Comparison of ENCODE assay signal across 17 cellular contexts in genomic region chr7:75629042-75629441, GRCh38.
DNase-seq lines count a peak whose midpoint lies in the region; ATAC-seq and TF ChIP-seq lines count a peak whose summit lies in the region.
"Had no signal": no experiment of that assay in that cellular context is flagged by ENCODE, and none has a peak within 500 bp of the region (broad histone marks: within the 10 kb centered on the region; RNA-seq: fewer than 3 reads in every experiment).

No MANE protein-coding gene starts in this region.

- H3K79me1 ChIP-seq in neuronal stem cell (ENCODE audit: low read depth, low read length): peaks cover 18% of the 10 kb centered on the region

- no peak overlapping the region for H2AFZ ChIP-seq in neuronal stem cell (ENCODE audit: low read length)

- H3K27me3 ChIP-seq in heart left ventricle (no peaks in the 10 kb centered on the region), right atrium auricular region (no peaks in the 10 kb centered on the region), neuronal stem cell (ENCODE audit: control insufficient read depth in 3 of 3, insufficient read depth in 3 of 3, low read depth in 1 of 3, low read length in 3 of 3) (no peaks in the 10 kb centered on the region)

- no peak for TF ChIP-seq CTCF in heart left ventricle (IDR thresholded peaks at IDR 0.05)
- TF ChIP-seq CTCF in right atrium auricular region (IDR thresholded peaks at IDR 0.05): no peak
- no peak for TF ChIP-seq CTCF in HFFc6 (IDR thresholded peaks at IDR 0.05)

- H3K9ac ChIP-seq in neuronal stem cell (ENCODE audit: low read depth, low read length, poor library complexity): no peak overlapping the region

- DNase-seq in heart left ventricle: peak in 1 of 5 donors; percentile 40
- DNase-seq in right atrium auricular region (ENCODE audit: low spot score): no peak
- DNase-seq in astrocyte of the hippocampus (ENCODE audit: low read depth, low spot score): peak; percentile 49
- DNase-seq in neuronal stem cell (ENCODE audit: low spot score): no peak
- no peak for DNase-seq in substantia nigra (lab: John Stamatoyannopoulos, UW)
- no peak for DNase-seq in HFFc6
- no peak for DNase-seq in HPDE6-E6E7 (ENCODE audit: extremely low spot score)
- DNase-seq: DMS53, GDM1, Karpas-422, MV-4-11, NCI-H1105 treated with DMSO at 0.1 percent for 48 hours, NCI-H2029 treated with DMSO at 0.1 percent for 48 hours, NCI-H226, NCI-H510A treated with DMSO at 0.1 percent for 48 hours, NCI-H748 treated with DMSO at 0.1 percent for 48 hours had no signal

- no peak overlapping the region for H4K8ac ChIP-seq in neuronal stem cell (ENCODE audit: low read depth, low read length)

- H2BK5ac ChIP-seq in neuronal stem cell (ENCODE audit: low read length): no peak overlapping the region

- H2BK12ac ChIP-seq in neuronal stem cell (ENCODE audit: low read length): no peak overlapping the region

- no peak overlapping the region for H4K91ac ChIP-seq in neuronal stem cell (ENCODE audit: low read depth, low read length, poor library complexity)

- peaks cover 42% of the 10 kb centered on the region for H3K36me3 Mint-ChIP-seq in HFFc6 (ENCODE audit: low read depth)

- H3K36me3 ChIP-seq in heart left ventricle (no peaks in the 10 kb centered on the region), right atrium auricular region (no peaks in the 10 kb centered on the region), neuronal stem cell (replicated peaks in 1 of 2; ENCODE audit: control insufficient read depth in 2 of 2, insufficient read depth in 2 of 2, low read length in 2 of 2) (peaks cover 14 to 54% of the 10 kb centered on the region in 2 donors)

- no peak overlapping the region for H3K18ac ChIP-seq in neuronal stem cell (ENCODE audit: low read length)

- no peak overlapping the region for H3K4me3 ChIP-seq in heart left ventricle
- H3K4me3 ChIP-seq in right atrium auricular region: no peak overlapping the region
- no peak overlapping the region for H3K4me3 ChIP-seq in neuronal stem cell (ENCODE audit: low read length in 2 of 2)

- no peak overlapping the region for H3K4me2 ChIP-seq in neuronal stem cell (ENCODE audit: insufficient read depth, low read length, poor library complexity, severe bottlenecking)

- H3K4me1 ChIP-seq in heart left ventricle (peaks cover 0 to 15% (median 4%) of the 10 kb centered on the region in 12 donors), right atrium auricular region (peaks cover 0 to 6% of the 10 kb centered on the region in 2 donors), neuronal stem cell (ENCODE audit: control insufficient read depth in 2 of 2, insufficient read depth in 1 of 2, low read depth in 1 of 2, low read length in 2 of 2) (peaks cover 0 to 3% of the 10 kb centered on the region in 2 donors)

- no peak overlapping the region for H3K14ac ChIP-seq in neuronal stem cell (ENCODE audit: low read length)

- ATAC-seq in heart left ventricle (peak in 3 of 4 donors; percentile 45 to 59 (median 54)), GM21528 (IDR thresholded peaks at IDR 0.05; ENCODE audit: low FRiP score, unreplicated experiment) (no peak)

- no peak overlapping the region for H2BK120ac ChIP-seq in neuronal stem cell (ENCODE audit: low read depth, low read length)

- WGBS in heart left ventricle, 4 donors: 53 to 76% (median 65%) methylated on average over 8 of the region's 8 CpGs
- no CpG with 5 or more reads among the region's 8 CpGs for WGBS in neuronal stem cell (ENCODE audit: extremely low coverage in 2 of 2, insufficient read length in 2 of 2, insufficient replicate concordance in 1 of 2), 2 donors

- no peak for TF ChIP-seq POLR2A in heart left ventricle (IDR thresholded peaks at IDR 0.05)

- H3K4ac ChIP-seq in neuronal stem cell (ENCODE audit: low read length): no peak overlapping the region

- H3K23ac ChIP-seq in neuronal stem cell (ENCODE audit: low read depth, low read length, poor library complexity): no peak overlapping the region

- no peak overlapping the region for H3K4me3 Mint-ChIP-seq in HFFc6

- peaks cover 2% of the 10 kb centered on the region; the same call in 1 of the 2 replicates for H3K27me3 Mint-ChIP-seq in HFFc6 (ENCODE audit: insufficient read depth)

- H2AK5ac ChIP-seq in neuronal stem cell (ENCODE audit: low read depth, low read length): no peak overlapping the region

- no peak overlapping the region for H2BK15ac ChIP-seq in neuronal stem cell (ENCODE audit: low read length)

- peaks cover 28% of the 10 kb centered on the region for H3K9me3 Mint-ChIP-seq in HFFc6

- H3K4me1 Mint-ChIP-seq in HFFc6 (ENCODE audit: low read depth): peaks cover 8% of the 10 kb centered on the region; the same call in 1 of the 2 replicates

- intact Hi-C loops in heart left ventricle (cut with DNase I): loop anchor here in 1 of 10 donors (5.0 kb wide), 1 partner anchor 57 kb away; no protein-coding TSS in a partner anchor

- no peak overlapping the region for H3K27ac Mint-ChIP-seq in HFFc6

- H3K9me3 ChIP-seq in heart left ventricle: peaks cover 0 to 12% (median 0%) of the 10 kb centered on the region in 12 donors
- no peaks in the 10 kb centered on the region for H3K9me3 ChIP-seq in right atrium auricular region
- peaks cover 14 to 32% of the 10 kb centered on the region in 2 donors for H3K9me3 ChIP-seq in neuronal stem cell (replicated peaks in 1 of 2; ENCODE audit: control insufficient read depth in 2 of 2, insufficient read depth in 1 of 2, low read depth in 1 of 2, low read length in 2 of 2)

- H3K27ac ChIP-seq in heart left ventricle: no peak overlapping the region
- no peak overlapping the region for H3K27ac ChIP-seq in right atrium auricular region
- peak overlapping the region; percentile 46 for H3K27ac ChIP-seq in neuronal stem cell (replicated peaks; ENCODE audit: low read length)
- peak overlapping the region; percentile 49 for H3K27ac ChIP-seq in substantia nigra (ENCODE audit: low read depth, low read length, poor library complexity, severe bottlenecking)

Comparison
In these comparisons a context has a peak if more than half of its experiments do, and no peak if none do; other contexts are left out.
1. H3K27ac ChIP-seq: peak in neuronal stem cell (single experiment) and substantia nigra (single experiment); none in heart left ventricle (0 of 12) and right atrium auricular region (0 of 2).